ENCODE assay signal across 8 cellular contexts in the genomic region with DNA sequence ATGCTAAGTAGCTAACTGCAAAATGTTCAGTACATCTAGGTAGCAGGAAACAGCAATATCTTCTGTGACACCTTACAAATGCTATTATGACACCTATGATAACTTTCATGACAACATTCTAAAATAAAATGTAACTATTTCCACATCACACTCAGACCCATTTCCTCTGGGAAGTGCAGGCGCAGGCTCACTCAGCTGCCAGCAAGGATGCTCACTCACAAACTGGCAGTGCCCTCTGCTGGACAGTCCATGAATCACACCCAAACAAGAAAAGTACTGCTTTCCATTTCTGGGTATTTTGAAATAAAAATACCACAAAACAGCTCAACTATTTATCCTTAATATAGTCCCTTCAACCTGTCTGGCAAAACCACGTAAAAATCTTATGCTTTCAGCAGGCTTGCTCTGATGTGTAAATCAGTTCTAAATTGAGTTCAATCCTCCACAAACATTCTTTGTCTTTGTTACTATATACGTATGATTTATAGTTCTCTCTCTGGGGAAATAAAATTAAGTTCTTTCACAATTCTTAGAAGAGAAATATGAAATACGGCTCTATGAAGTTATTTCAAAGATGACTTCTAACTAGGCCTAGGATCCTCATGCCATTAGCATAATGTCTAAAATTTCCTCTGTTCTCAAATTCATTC.
A peak's percentile ranks its signal among the peaks of the same experiment; 100 is the strongest.
DNase-seq lines count a peak whose midpoint lies in the region; ATAC-seq, FAIRE-seq and TF ChIP-seq lines count a peak whose summit lies in the region.

No MANE protein-coding gene starts in this region.

- peak; percentile 78 for FAIRE-seq in endometrium (lab: Jason Lieb, UNC)

- DNase-seq in DMS 273 (lab: John Stamatoyannopoulos, UW; ENCODE audit: unreplicated experiment) (peak; percentile 74), DMS 273 treated with DMSO at 0.1 percent for 48 hours (lab: John Stamatoyannopoulos, UW) (no peak), NCI-H748 (lab: John Stamatoyannopoulos, UW; ENCODE audit: unreplicated experiment) (peak; percentile 71), mucosa of descending colon (peak; percentile 66 to 84 (median 71))
- DNase-seq in activated CD8-positive, alpha-beta memory T cell treated with anti-CD3 and anti-CD28 coated beads for 24 hours: peak; percentile 82
- peak; percentile 83 for DNase-seq in stimulated activated CD8-positive, alpha-beta memory T cell treated with anti-CD3 and anti-CD28 coated beads, Interleukin-4, amount 100 ng/mL, for 48 hours

- TF ChIP-seq CTCF in mucosa of descending colon (IDR thresholded peaks at IDR 0.05): peak; percentile 85

- no peaks in the 10 kb centered on the region for H3K36me3 ChIP-seq in mucosa of descending colon (ENCODE audit: low read depth)

- intact Hi-C loops in mucosa of descending colon (cut with DNase I, micrococcal nuclease): loop anchor here (5.0 kb wide), 1 partner anchor 1306 kb away; a partner anchor contains a TSS

- H3K9me3 ChIP-seq in mucosa of descending colon: no peaks in the 10 kb centered on the region

- H3K4me1 ChIP-seq in mucosa of descending colon (ENCODE audit: low read depth): peaks cover 11% of the 10 kb centered on the region

- ATAC-seq in HG03175 (IDR thresholded peaks at IDR 0.05; ENCODE audit: unreplicated experiment) (peak; percentile 48), mucosa of descending colon (peak; percentile 84)

- H3K4me3 ChIP-seq in mucosa of descending colon: no peak overlapping the region
